In genomic region chr19:14088634-14089411, GRCh38 we compare ENCODE assay signal across 9 cellular contexts. TPM values are rescaled to one million over a fixed set of nuclear protein-coding genes. Genes with fewer than 3 reads are reported as not detected.
DNase-seq lines count a peak whose midpoint lies in the region; ATAC-seq and TF ChIP-seq lines count a peak whose summit lies in the region.
"Had no signal": no experiment of that assay in that cellular context is flagged by ENCODE, and none has a peak within 500 bp of the region (broad histone marks: within the 10 kb centered on the region; RNA-seq: fewer than 3 reads in every experiment).

No MANE protein-coding gene starts in this region.

- H3K27me3 ChIP-seq in right atrium auricular region (no peaks in the 10 kb centered on the region), layer of hippocampus (ENCODE audit: control insufficient read depth, insufficient read depth, low read length) (no peaks in the 10 kb centered on the region), upper lobe of left lung (no peaks in the 10 kb centered on the region)
- H3K27me3 ChIP-seq: SJCRH30 had no signal

- no peak for ATAC-seq in left ventricle myocardium superior
- no peak for ATAC-seq in activated naive CD8-positive, alpha-beta T cell treated with anti-CD3 and anti-CD28 coated beads, Interleukin-2, amount 10 ng/mL, durations not matched to agents 7 days and 5 days (ENCODE audit: low read depth)
- no peak for ATAC-seq in upper lobe of left lung (ENCODE audit: low FRiP score in 2 of 2)
- no peak for ATAC-seq in GM18502 (IDR thresholded peaks at IDR 0.05; ENCODE audit: poor library complexity, unreplicated experiment)
- no peak for ATAC-seq in HG03571 (IDR thresholded peaks at IDR 0.05; ENCODE audit: unreplicated experiment)
- ATAC-seq in HG02763 (IDR thresholded peaks at IDR 0.05; ENCODE audit: unreplicated experiment), result no peak

- no peak for TF ChIP-seq POLR2A in upper lobe of left lung (IDR thresholded peaks at IDR 0.05)

- 90 to 93% methylated on average over 30 of the region's 30 CpGs for WGBS in upper lobe of left lung, 2 donors

- TF ChIP-seq CTCF in right atrium auricular region (IDR thresholded peaks at IDR 0.05), result no peak
- TF ChIP-seq CTCF in upper lobe of left lung (IDR thresholded peaks at IDR 0.05), result no peak

- POLR2A ChIA-PET in activated naive CD8-positive, alpha-beta T cell treated with anti-CD3 and anti-CD28 coated beads, Interleukin-2, amount 10 ng/mL, durations not matched to agents 7 days and 5 days (lab: Charles Lee), result no interaction called here

- H3K9me3 ChIP-seq in right atrium auricular region, result peaks cover 4 to 13% of the 10 kb centered on the region in 2 donors
- H3K9me3 ChIP-seq in upper lobe of left lung, result peaks cover 0 to 8% (median 2%) of the 10 kb centered on the region in 4 donors

- H3K4me1 Mint-ChIP-seq in activated naive CD8-positive, alpha-beta T cell treated with anti-CD3 and anti-CD28 coated beads, Interleukin-2, amount 10 ng/mL, durations not matched to agents 7 days and 5 days, result peaks cover 12% of the 10 kb centered on the region

- H3K4me3 ChIP-seq in right atrium auricular region (peak overlapping the region; percentile 70 to 76), upper lobe of left lung (peak overlapping the region in 3 of 4 donors; percentile 77 to 99 (median 95))
- H3K4me3 ChIP-seq: SJCRH30 had no signal

- H3K27ac Mint-ChIP-seq in activated naive CD8-positive, alpha-beta T cell treated with anti-CD3 and anti-CD28 coated beads, Interleukin-2, amount 10 ng/mL, durations not matched to agents 7 days and 5 days, result no peak overlapping the region

- H3K27me3 Mint-ChIP-seq in activated naive CD8-positive, alpha-beta T cell treated with anti-CD3 and anti-CD28 coated beads, Interleukin-2, amount 10 ng/mL, durations not matched to agents 7 days and 5 days, result no peaks in the 10 kb centered on the region

- H3K27ac ChIP-seq in right atrium auricular region (peak overlapping the region in 1 of 2 donors; percentile 43), layer of hippocampus (ENCODE audit: low read depth, low read length) (peak overlapping the region; percentile 12), upper lobe of left lung (peak overlapping the region in 1 of 4 donors; percentile 92)
- H3K27ac ChIP-seq: SJCRH30 had no signal

- intact Hi-C loops in left ventricle myocardium superior (cut with micrococcal nuclease), result no loop called here

- H3K4me3 Mint-ChIP-seq in activated naive CD8-positive, alpha-beta T cell treated with anti-CD3 and anti-CD28 coated beads, Interleukin-2, amount 10 ng/mL, durations not matched to agents 7 days and 5 days, result peak overlapping the region; percentile 66

- H3K36me3 Mint-ChIP-seq in activated naive CD8-positive, alpha-beta T cell treated with anti-CD3 and anti-CD28 coated beads, Interleukin-2, amount 10 ng/mL, durations not matched to agents 7 days and 5 days, result peaks cover 21% of the 10 kb centered on the region

- H3K36me3 ChIP-seq in right atrium auricular region (peaks cover 8% of the 10 kb centered on the region), upper lobe of left lung (peaks cover 0 to 18% (median 12%) of the 10 kb centered on the region in 4 donors)

- H3K4me1 ChIP-seq in right atrium auricular region (peaks cover 0 to 15% of the 10 kb centered on the region in 2 donors), upper lobe of left lung (peaks cover 3 to 24% (median 17%) of the 10 kb centered on the region in 4 donors)

- TF ChIP-seq EP300 in upper lobe of left lung (IDR thresholded peaks at IDR 0.05), result no peak

- DNase-seq in right atrium auricular region (ENCODE audit: low spot score) (no peak), left ventricle myocardium superior (no peak), upper lobe of left lung (peak in 1 of 2 donors; percentile 74)
- DNase-seq in activated naive CD8-positive, alpha-beta T cell treated with anti-CD3 and anti-CD28 coated beads, Interleukin-2, amount 10 ng/mL, durations not matched to agents 7 days and 5 days, result no peak
- DNase-seq: SJCRH30 had no signal

- peaks cover 6% of the 10 kb centered on the region for H3K9me3 Mint-ChIP-seq in activated naive CD8-positive, alpha-beta T cell treated with anti-CD3 and anti-CD28 coated beads, Interleukin-2, amount 10 ng/mL, durations not matched to agents 7 days and 5 days

RNA-seq across cellular contexts. Expression of gene SAMD1, which starts 1.7 kb away (rescaled TPM):
- total RNA-seq in right atrium auricular region (10 to 100 TPM; 20.2 to 38.2 TPM), left ventricle myocardium superior (58.0 TPM), upper lobe of left lung (10 to 100 TPM; 17.8 to 62.8 (median 37.0) TPM)
- total RNA-seq in activated naive CD8-positive, alpha-beta T cell treated with anti-CD3 and anti-CD28 coated beads, Interleukin-2, amount 10 ng/mL, durations not matched to agents 7 days and 5 days, result 10 to 100 TPM; 58.3 to 65.6 TPM

RNA-seq across cellular contexts. Expression of gene C19orf67, which starts 3.2 kb away (rescaled TPM):
- total RNA-seq in right atrium auricular region, result not detected
- total RNA-seq in left ventricle myocardium superior, result not detected
- not detected for total RNA-seq in activated naive CD8-positive, alpha-beta T cell treated with anti-CD3 and anti-CD28 coated beads, Interleukin-2, amount 10 ng/mL, durations not matched to agents 7 days and 5 days
- under 1 TPM in 1 of 6 donors, not detected in 5; 0.40 TPM for total RNA-seq in upper lobe of left lung
- total RNA-seq: SJCRH30 had no signal

RNA-seq across cellular contexts. Expression of gene MISP3, which starts 16.2 kb away (rescaled TPM):
- total RNA-seq in right atrium auricular region (10 to 100 TPM in 1 of 2 donors, 1 to 10 TPM in 1; 8.7 to 12.1 TPM), left ventricle myocardium superior (6.8 TPM), upper lobe of left lung (10 to 100 TPM in 3 of 6 donors, 1 to 10 TPM in 3; 7.9 to 31.2 (median 12.3) TPM)
- total RNA-seq in activated naive CD8-positive, alpha-beta T cell treated with anti-CD3 and anti-CD28 coated beads, Interleukin-2, amount 10 ng/mL, durations not matched to agents 7 days and 5 days, result 1 to 10 TPM; 1.1 to 1.6 TPM

RNA-seq across cellular contexts. Expression of gene PALM3, which starts 26.9 kb away (rescaled TPM):
- total RNA-seq in right atrium auricular region (under 1 TPM; 0.28 to 0.37 TPM), left ventricle myocardium superior (not detected), upper lobe of left lung (100 to 1,000 TPM in 1 of 6 donors, 10 to 100 TPM in 2, 1 to 10 TPM in 2, under 1 TPM in 1; 0.15 to 123 (median 11.0) TPM)
- total RNA-seq in activated naive CD8-positive, alpha-beta T cell treated with anti-CD3 and anti-CD28 coated beads, Interleukin-2, amount 10 ng/mL, durations not matched to agents 7 days and 5 days, result not detected

RNA-seq across cellular contexts. Expression of gene PRKACA, which starts 28.7 kb away (rescaled TPM):
- total RNA-seq in right atrium auricular region (100 to 1,000 TPM; 144 to 185 TPM), left ventricle myocardium superior (514 TPM), upper lobe of left lung (100 to 1,000 TPM in 1 of 6 donors, 10 to 100 TPM in 5; 24.1 to 107 (median 51.7) TPM)
- 10 to 100 TPM; 64.1 to 66.9 TPM for total RNA-seq in activated naive CD8-positive, alpha-beta T cell treated with anti-CD3 and anti-CD28 coated beads, Interleukin-2, amount 10 ng/mL, durations not matched to agents 7 days and 5 days
